ENCODE assay signal across 8 cellular contexts in the genomic region with DNA sequence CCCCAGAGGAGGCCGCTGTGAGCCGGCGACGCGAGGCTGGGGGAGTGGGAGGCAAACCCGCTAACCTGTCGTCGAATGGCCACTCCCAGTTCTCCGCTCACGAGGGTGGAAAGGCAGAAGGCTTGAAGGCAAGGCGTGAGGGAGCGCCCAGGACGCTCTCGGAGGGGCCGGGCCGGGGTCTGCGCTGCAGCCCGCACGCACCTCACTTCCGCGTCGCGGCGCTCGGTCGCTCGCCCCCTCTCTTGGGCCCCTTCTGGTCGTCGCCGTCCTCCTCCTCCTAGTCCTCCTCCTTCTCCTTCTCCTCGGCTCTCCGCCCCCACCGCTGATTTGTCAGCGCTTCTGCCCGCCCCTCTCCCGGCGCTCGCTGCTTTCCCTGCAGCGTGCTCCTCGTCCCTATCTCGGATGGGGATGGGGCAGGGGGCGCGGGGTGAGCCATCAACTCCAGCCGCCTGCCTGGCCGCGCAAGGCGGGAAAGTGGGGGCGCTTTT. TPM values are rescaled to one million over a fixed set of nuclear protein-coding genes. Genes with fewer than 3 reads are reported as not detected.
A peak's percentile ranks its signal among the peaks of the same experiment; 100 is the strongest.
DNase-seq lines count a peak whose midpoint lies in the region; ATAC-seq and TF ChIP-seq lines count a peak whose summit lies in the region.

SNCA (minus strand) TSS at position 265 of the 488 bp plus-strand sequence. CDS start 1,494 bp downstream, outside the sequence.

- H3K4me3 ChIP-seq in duodenal mucosa (ENCODE audit: low read depth in 1 of 2, low read length in 2 of 2) (peak within 1 kb of the TSS; percentile 66 to 68), kidney epithelial cell (ENCODE audit: low read depth, low read length) (peak within 1 kb of the TSS; percentile 81), skin epidermis (peak within 1 kb of the TSS; percentile 43 to 67 (median 51))

- CTCF ChIA-PET in WTC11 (lab: Charles Lee): no interaction called here

- ATAC-seq in GM18502 (IDR thresholded peaks at IDR 0.05; ENCODE audit: poor library complexity, unreplicated experiment): peak; percentile 35
- peak; percentile 82 for ATAC-seq in WTC11
- ATAC-seq in HG02840 (IDR thresholded peaks at IDR 0.05; ENCODE audit: low FRiP score, unreplicated experiment): no peak
- ATAC-seq in GM18519 (IDR thresholded peaks at IDR 0.05; ENCODE audit: low FRiP score, unreplicated experiment): no peak

- H3K36me3 ChIP-seq in duodenal mucosa (ENCODE audit: control insufficient read depth in 1 of 2, insufficient read depth in 2 of 2, low read length in 2 of 2): no peaks in the 10 kb centered on the region
- no peaks in the 10 kb centered on the region for H3K36me3 ChIP-seq in kidney epithelial cell (ENCODE audit: control insufficient read depth, insufficient read depth, low read length)

- no peak within 1 kb of the TSS for H3K9ac ChIP-seq in duodenal mucosa (ENCODE audit: low read depth in 1 of 2, low read length in 2 of 2)

- peaks cover 16% of the 10 kb centered on the region for H3K4me1 Mint-ChIP-seq in WTC11

- H3K9me3 Mint-ChIP-seq in WTC11: no peaks in the 10 kb centered on the region

- peak; percentile 59 for DNase-seq in NCI-H146 treated with DMSO at 0.1 percent for 48 hours (lab: John Stamatoyannopoulos, UW; ENCODE audit: unreplicated experiment)
- DNase-seq in WTC11 (ENCODE audit: low spot score): peak; percentile 87
- DNase-seq in kidney epithelial cell (ENCODE audit: low read depth): peak; percentile 31

- H3K27me3 ChIP-seq in duodenal mucosa (ENCODE audit: control insufficient read depth in 1 of 2, insufficient read depth in 2 of 2, low read length in 2 of 2): peaks cover 37 to 41% of the 10 kb centered on the region in 2 donors
- H3K27me3 ChIP-seq in kidney epithelial cell (ENCODE audit: control insufficient read depth, insufficient read depth, low read length): no peaks in the 10 kb centered on the region

- H3K4me1 ChIP-seq in duodenal mucosa (ENCODE audit: control insufficient read depth in 1 of 2, insufficient read depth in 2 of 2, low read length in 2 of 2): peaks cover 7 to 9% of the 10 kb centered on the region in 2 donors

- POLR2A ChIA-PET in WTC11 (lab: Charles Lee): interaction anchor here (1.0 kb wide), 1 partner anchor 156 kb away, joined by 3 read pairs; no protein-coding TSS in a partner anchor

- peak within 1 kb of the TSS; percentile 80 for H3K4me3 Mint-ChIP-seq in WTC11

- peaks cover 21% of the 10 kb centered on the region for H3K27me3 Mint-ChIP-seq in WTC11 (ENCODE audit: low read depth)

- TF ChIP-seq CTCF in WTC11 (IDR thresholded peaks at IDR 0.05) (no peak), kidney epithelial cell (IDR thresholded peaks at IDR 0.05; ENCODE audit: insufficient read depth, low read length, poor library complexity, severe bottlenecking) (no peak)

- 0 out of 2 replicates have a peak, but pooled peaks cover 7% of the 10 kb centered on the region for H3K36me3 Mint-ChIP-seq in WTC11

- peak within 1 kb of the TSS; percentile 95 for H3K27ac Mint-ChIP-seq in WTC11

- H3K27ac ChIP-seq in duodenal mucosa (ENCODE audit: low read depth, low read length) (no peak within 1 kb of the TSS), skin epidermis (peak within 1 kb of the TSS in 10 of 21 experiments; percentile 8 to 73 (median 53))

- no peaks in the 10 kb centered on the region for H3K9me3 ChIP-seq in duodenal mucosa (ENCODE audit: control insufficient read depth in 1 of 2, low read length in 2 of 2)

TF ChIP-seq in WTC11, 78 proteins besides CTCF, POLR2A, EP300 and RAD21 (continues in another document):
- peak; percentile 69; the same call in 1 of the 2 replicates for TF ChIP-seq MAX (CRISPR knock-in tag; IDR thresholded peaks at IDR 0.05)
- TF ChIP-seq SOX15 (CRISPR knock-in tag; IDR thresholded peaks at IDR 0.05): no peak
- no peak for TF ChIP-seq ZNF416 (CRISPR knock-in tag; IDR thresholded peaks at IDR 0.05)
- TF ChIP-seq, protein P1, sequence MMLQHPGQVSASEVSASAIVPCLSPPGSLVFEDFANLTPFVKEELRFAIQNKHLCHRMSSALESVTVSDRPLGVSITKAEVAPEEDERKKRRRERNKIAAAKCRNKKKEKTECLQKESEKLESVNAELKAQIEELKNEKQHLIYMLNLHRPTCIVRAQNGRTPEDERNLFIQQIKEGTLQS (CRISPR knock-in tag; conservative IDR thresholded peaks at IDR 0.05): no peak
- peak; percentile 78; the same call in 1 of the 2 replicates for TF ChIP-seq ESRRA (CRISPR knock-in tag; IDR thresholded peaks at IDR 0.05; ENCODE audit: borderline replicate concordance)
- TF ChIP-seq IRF2 (CRISPR knock-in tag; IDR thresholded peaks at IDR 0.05; ENCODE audit: borderline replicate concordance, low read depth): no peak
- TF ChIP-seq ELF4 (CRISPR knock-in tag; IDR thresholded peaks at IDR 0.05; ENCODE audit: low read depth): peak; percentile 35; the same call in 1 of the 2 replicates
- TF ChIP-seq RELA (CRISPR knock-in tag; IDR thresholded peaks at IDR 0.05; ENCODE audit: borderline replicate concordance): 0 out of 2 replicates have a peak, but pooled peaks have one; percentile 55
- TF ChIP-seq, protein P2, sequence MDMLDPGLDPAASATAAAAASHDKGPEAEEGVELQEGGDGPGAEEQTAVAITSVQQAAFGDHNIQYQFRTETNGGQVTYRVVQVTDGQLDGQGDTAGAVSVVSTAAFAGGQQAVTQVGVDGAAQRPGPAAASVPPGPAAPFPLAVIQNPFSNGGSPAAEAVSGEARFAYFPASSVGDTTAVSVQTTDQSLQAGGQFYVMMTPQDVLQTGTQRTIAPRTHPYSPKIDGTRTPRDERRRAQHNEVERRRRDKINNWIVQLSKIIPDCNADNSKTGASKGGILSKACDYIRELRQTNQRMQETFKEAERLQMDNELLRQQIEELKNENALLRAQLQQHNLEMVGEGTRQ (CRISPR knock-in tag; IDR thresholded peaks at IDR 0.05): no peak
- TF ChIP-seq E2F5 (CRISPR knock-in tag; IDR thresholded peaks at IDR 0.05): 0 out of 2 replicates have a peak, but pooled peaks have one; percentile 24
- peak; percentile 99 for TF ChIP-seq ZNF263 (CRISPR knock-in tag; IDR thresholded peaks at IDR 0.05; ENCODE audit: low read depth)
- TF ChIP-seq SP1 (CRISPR knock-in tag; conservative IDR thresholded peaks at IDR 0.05): peak; percentile 8; the same call in 1 of the 2 replicates
- no peak; the same call in 1 of the 2 replicates for TF ChIP-seq CBFB (CRISPR knock-in tag; IDR thresholded peaks at IDR 0.05; ENCODE audit: low read depth)
- TF ChIP-seq NR3C1 (CRISPR knock-in tag; conservative IDR thresholded peaks at IDR 0.05; ENCODE audit: low read depth): no peak
- TF ChIP-seq KAT7 (CRISPR knock-in tag; IDR thresholded peaks at IDR 0.05; ENCODE audit: borderline replicate concordance): peak; percentile 75; the same call in 1 of the 2 replicates
- TF ChIP-seq ETV6 (CRISPR knock-in tag; IDR thresholded peaks at IDR 0.05): peak; percentile 78; the same call in 1 of the 2 replicates
- TF ChIP-seq, protein P3, sequence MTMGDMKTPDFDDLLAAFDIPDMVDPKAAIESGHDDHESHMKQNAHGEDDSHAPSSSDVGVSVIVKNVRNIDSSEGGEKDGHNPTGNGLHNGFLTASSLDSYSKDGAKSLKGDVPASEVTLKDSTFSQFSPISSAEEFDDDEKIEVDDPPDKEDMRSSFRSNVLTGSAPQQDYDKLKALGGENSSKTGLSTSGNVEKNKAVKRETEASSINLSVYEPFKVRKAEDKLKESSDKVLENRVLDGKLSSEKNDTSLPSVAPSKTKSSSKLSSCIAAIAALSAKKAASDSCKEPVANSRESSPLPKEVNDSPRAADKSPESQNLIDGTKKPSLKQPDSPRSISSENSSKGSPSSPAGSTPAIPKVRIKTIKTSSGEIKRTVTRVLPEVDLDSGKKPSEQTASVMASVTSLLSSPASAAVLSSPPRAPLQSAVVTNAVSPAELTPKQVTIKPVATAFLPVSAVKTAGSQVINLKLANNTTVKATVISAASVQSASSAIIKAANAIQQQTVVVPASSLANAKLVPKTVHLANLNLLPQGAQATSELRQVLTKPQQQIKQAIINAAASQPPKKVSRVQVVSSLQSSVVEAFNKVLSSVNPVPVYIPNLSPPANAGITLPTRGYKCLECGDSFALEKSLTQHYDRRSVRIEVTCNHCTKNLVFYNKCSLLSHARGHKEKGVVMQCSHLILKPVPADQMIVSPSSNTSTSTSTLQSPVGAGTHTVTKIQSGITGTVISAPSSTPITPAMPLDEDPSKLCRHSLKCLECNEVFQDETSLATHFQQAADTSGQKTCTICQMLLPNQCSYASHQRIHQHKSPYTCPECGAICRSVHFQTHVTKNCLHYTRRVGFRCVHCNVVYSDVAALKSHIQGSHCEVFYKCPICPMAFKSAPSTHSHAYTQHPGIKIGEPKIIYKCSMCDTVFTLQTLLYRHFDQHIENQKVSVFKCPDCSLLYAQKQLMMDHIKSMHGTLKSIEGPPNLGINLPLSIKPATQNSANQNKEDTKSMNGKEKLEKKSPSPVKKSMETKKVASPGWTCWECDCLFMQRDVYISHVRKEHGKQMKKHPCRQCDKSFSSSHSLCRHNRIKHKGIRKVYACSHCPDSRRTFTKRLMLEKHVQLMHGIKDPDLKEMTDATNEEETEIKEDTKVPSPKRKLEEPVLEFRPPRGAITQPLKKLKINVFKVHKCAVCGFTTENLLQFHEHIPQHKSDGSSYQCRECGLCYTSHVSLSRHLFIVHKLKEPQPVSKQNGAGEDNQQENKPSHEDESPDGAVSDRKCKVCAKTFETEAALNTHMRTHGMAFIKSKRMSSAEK (CRISPR knock-in tag; IDR thresholded peaks at IDR 0.05; ENCODE audit: borderline replicate concordance): no peak

RNA-seq across cellular contexts. Expression of gene SNCA, which starts in this region (rescaled TPM):
- total RNA-seq in WTC11 (2021) (14.6 to 16.1 TPM (median 15.0 TPM) in 3 replicates), kidney epithelial cell (7.6 and 8.7 TPM in 2 replicates)

Comparison
In these comparisons a context has a peak if more than half of its experiments do, and no peak if none do; other contexts are left out.
1. ATAC-seq: peak in GM18502 (single experiment) and WTC11 (single experiment); none in HG02840 (single experiment) and GM18519 (single experiment).
2. DNase-seq: peak in every context shown above with its lines; median percentile 87 in WTC11; 59 in NCI-H146 treated with DMSO at 0.1 percent for 48 hours; 31 in kidney epithelial cell.
3. Peak in every context shown above with its lines, with median percentiles within 50 percentile points of each other: H3K4me3 ChIP-seq.